In genomic region chr12:30610718-30611117, GRCh38 we compare ENCODE assay signal across 15 cellular contexts.
DNase-seq lines count a peak whose midpoint lies in the region; TF ChIP-seq lines count a peak whose summit lies in the region.
"Had no signal": no experiment of that assay in that cellular context is flagged by ENCODE, and none has a peak within 500 bp of the region (broad histone marks: within the 10 kb centered on the region; RNA-seq: fewer than 3 reads in every experiment).

No MANE protein-coding gene starts in this region.

- H3K4me3 ChIP-seq in choroid plexus epithelial cell (ENCODE audit: low read depth, low read length): no peak overlapping the region
- H3K4me3 ChIP-seq: HAP-1 had no signal

- peak; percentile 18 for DNase-seq in choroid plexus epithelial cell (ENCODE audit: low read depth)
- peak; percentile 8 for DNase-seq in iris pigment epithelial cell (ENCODE audit: low read depth)
- DNase-seq in renal cortical epithelial cell (ENCODE audit: low read depth): peak; percentile 9
- DNase-seq in hepatic stellate cell (ENCODE audit: low spot score): no peak
- no peak for DNase-seq in SW480 (ENCODE audit: low spot score)
- DNase-seq in activated gamma-delta T cell treated with Interleukin-2 at 50 U/mL for 16 hours: no peak
- DNase-seq: C1 segment of cervical spinal cord; Caco-2; CD4-positive, CD25-positive, alpha-beta regulatory T cell; CD8-positive, alpha-beta T cell; DMS153; DND-41; GOT3; HFFc6 had no signal

- no peak for TF ChIP-seq CTCF in choroid plexus epithelial cell (conservative IDR thresholded peaks at IDR 0.05; ENCODE audit: low read depth, low read length)

Comparison
In these comparisons a context has a peak if more than half of its experiments do, and no peak if none do; other contexts are left out.
1. DNase-seq: peak in choroid plexus epithelial cell (single experiment), iris pigment epithelial cell (single experiment) and renal cortical epithelial cell (single experiment); none in hepatic stellate cell (single experiment), SW480 (single experiment) and activated gamma-delta T cell treated with Interleukin-2 at 50 U/mL for 16 hours (single experiment).